23 cellular contexts compared by ENCODE assay signal in genomic region chr20:61317966-61318520, GRCh38.
DNase-seq lines count a peak whose midpoint lies in the region; ATAC-seq and TF ChIP-seq lines count a peak whose summit lies in the region.
"Had no signal": no experiment of that assay in that cellular context is flagged by ENCODE, and none has a peak within 500 bp of the region (broad histone marks: within the 10 kb centered on the region; RNA-seq: fewer than 3 reads in every experiment).

No MANE protein-coding gene starts in this region.

- TF ChIP-seq CTCF in foreskin fibroblast (IDR thresholded peaks at IDR 0.05; ENCODE audit: low read depth, low read length), result no peak
- TF ChIP-seq CTCF in mucosa of descending colon (IDR thresholded peaks at IDR 0.05), result no peak

- ATAC-seq in mucosa of descending colon, result no peak
- ATAC-seq: PC-3 had no signal

- no peak overlapping the region for H3K4me3 ChIP-seq in foreskin fibroblast (ENCODE audit: low read depth in 1 of 2, low read length in 2 of 2)
- no peak overlapping the region for H3K4me3 ChIP-seq in mucosa of descending colon
- H3K4me3 ChIP-seq: SK-N-MC had no signal

- intact Hi-C loops in mucosa of descending colon (cut with DNase I, micrococcal nuclease), result no loop called here

- DNase-seq in Ammon's horn (ENCODE audit: low spot score) (peak; percentile 25), foreskin fibroblast (peak; percentile 17 to 38), retina (peak; percentile 68), mucosa of descending colon (no peak), HK-2 (ENCODE audit: unreplicated experiment) (no peak)
- no peak for DNase-seq in activated CD4-positive, CD25-positive, alpha-beta regulatory T cell treated with anti-CD3 and anti-CD28 coated beads, Interleukin-2, amount 50 U/mL, for 72 hours
- DNase-seq: AML-193; C1 segment of cervical spinal cord; CD4-positive, alpha-beta memory T cell; COR-L47; DMS79; GF-D8; NCI-H1048; NCI-H1417; NCI-H1694; NCI-H2029 treated with DMSO at 0.1 percent for 48 hours; NCI-H2227 treated with DMSO at 0.1 percent for 48 hours; NCI-H82; NK-92 treated with Interleukin-12 subunit alpha and Interleukin-12 subunit beta, amount 100 ng/mL, for 24 hours; PC-3; SHP77 had no signal

- no peaks in the 10 kb centered on the region for H3K4me1 ChIP-seq in mucosa of descending colon (ENCODE audit: low read depth)

- no peaks in the 10 kb centered on the region for H3K36me3 ChIP-seq in mucosa of descending colon (ENCODE audit: low read depth)

- H3K9me3 ChIP-seq in mucosa of descending colon, result no peaks in the 10 kb centered on the region

TF ChIP-seq in PFSK-1, 5 proteins besides CTCF, POLR2A, EP300 and RAD21:
- TF ChIP-seq POLR2AphosphoS5 (IDR thresholded peaks at IDR 0.05; ENCODE audit: low read depth, low read length) (peak; percentile 32; the same call in 1 of the 2 replicates), SIN3A (IDR thresholded peaks at IDR 0.05; ENCODE audit: borderline replicate concordance, insufficient read depth, low read length) (no peak)

Comparison
In these comparisons a context has a peak if more than half of its experiments do, and no peak if none do; other contexts are left out.
1. DNase-seq: peak in Ammon's horn (single experiment), foreskin fibroblast (2 of 2) and retina (single experiment); none in mucosa of descending colon (0 of 3), activated CD4-positive, CD25-positive, alpha-beta regulatory T cell treated with anti-CD3 and anti-CD28 coated beads, Interleukin-2, amount 50 U/mL, for 72 hours (single experiment) and HK-2 (single experiment).